ENCODE assay signal across 1 cellular context in genomic region chr21:39186676-39187075, GRCh38.
TF ChIP-seq lines count a peak whose summit lies in the region.

No MANE protein-coding gene starts in this region.

TF ChIP-seq in K562, 482 proteins besides CTCF, POLR2A, EP300 and RAD21 (continued from another document):
- no peak for TF ChIP-seq HINFP (tag; conservative IDR thresholded peaks at IDR 0.05; ENCODE audit: low read depth)
- TF ChIP-seq E2F8 (IDR thresholded peaks at IDR 0.05; ENCODE audit: low read depth, partially characterized antibody) = peak; percentile 22
- no peak for TF ChIP-seq E2F4 (CRISPR knock-in tag; IDR thresholded peaks at IDR 0.05; ENCODE audit: low read depth)
- no peak for TF ChIP-seq ZNF3 (CRISPR knock-in tag; IDR thresholded peaks at IDR 0.05)
